ENCODE assay signal across 8 cellular contexts in genomic region chr9:99140685-99141314, GRCh38. TPM values are rescaled to one million over a fixed set of nuclear protein-coding genes. Genes with fewer than 3 reads are reported as not detected.
DNase-seq lines count a peak whose midpoint lies in the region; ATAC-seq and TF ChIP-seq lines count a peak whose summit lies in the region.

No MANE protein-coding gene starts in this region.

- H3K4me3 Mint-ChIP-seq in activated CD8-positive, alpha-beta T cell treated with anti-CD3 and anti-CD28 coated beads for 36 hours = no peak overlapping the region

- ATAC-seq in GM21576 (IDR thresholded peaks at IDR 0.05; ENCODE audit: unreplicated experiment) (peak; percentile 58), thoracic aorta (ENCODE audit: insufficient number of reproducible peaks, low FRiP score, low read depth) (no peak)
- peak; percentile 87 for ATAC-seq in activated CD8-positive, alpha-beta T cell treated with anti-CD3 and anti-CD28 coated beads for 36 hours

- peaks cover 0 to 13% of the 10 kb centered on the region in 2 donors for H3K4me1 ChIP-seq in thoracic aorta (ENCODE audit: control insufficient read depth in 1 of 2, low read depth in 2 of 2)

- no peaks in the 10 kb centered on the region for H3K9me3 Mint-ChIP-seq in activated CD8-positive, alpha-beta T cell treated with anti-CD3 and anti-CD28 coated beads for 36 hours

- H3K9me3 ChIP-seq in thoracic aorta = no peaks in the 10 kb centered on the region

- no peaks in the 10 kb centered on the region for H3K27me3 Mint-ChIP-seq in activated CD8-positive, alpha-beta T cell treated with anti-CD3 and anti-CD28 coated beads for 36 hours

- POLR2A ChIA-PET in activated CD8-positive, alpha-beta T cell treated with anti-CD3 and anti-CD28 coated beads for 36 hours (lab: Charles Lee) = interaction anchor here (0.6 to 1.6 kb wide), 4 partner anchors 9 to 169 kb away, joined by 3 read pairs; no protein-coding TSS in a partner anchor

- peak overlapping the region; percentile 14 for H3K27ac Mint-ChIP-seq in activated CD8-positive, alpha-beta T cell treated with anti-CD3 and anti-CD28 coated beads for 36 hours

- no peak overlapping the region for H3K4me3 ChIP-seq in thoracic aorta

- intact Hi-C loops in activated CD8-positive, alpha-beta T cell treated with anti-CD3 and anti-CD28 coated beads for 36 hours (cut with micrococcal nuclease) = loop anchor here (1.0 to 5.0 kb wide), 3 partner anchors 140 to 293 kb away; no protein-coding TSS in a partner anchor

- H3K36me3 Mint-ChIP-seq in activated CD8-positive, alpha-beta T cell treated with anti-CD3 and anti-CD28 coated beads for 36 hours (ENCODE audit: low read depth) = peaks cover 39% of the 10 kb centered on the region

- TF ChIP-seq CTCF in activated CD8-positive, alpha-beta T cell treated with anti-CD3 and anti-CD28 coated beads for 36 hours (IDR thresholded peaks at IDR 0.05) = peak; percentile 75
- peak; percentile 69 for TF ChIP-seq CTCF in thoracic aorta (IDR thresholded peaks at IDR 0.05)

- DNase-seq in Daoy (ENCODE audit: low read depth) = peak; percentile 63
- peak; percentile 23 for DNase-seq in NCI-H1694 treated with DMSO at 0.1 percent for 48 hours (lab: John Stamatoyannopoulos, UW)
- peak; percentile 52 for DNase-seq in activated CD8-positive, alpha-beta T cell treated with anti-CD3 and anti-CD28 coated beads for 36 hours
- DNase-seq in erythroblast (lab: John Stamatoyannopoulos, UW) = peak; percentile 64 to 79
- DNase-seq in myocyte (ENCODE audit: low read depth) = peak; percentile 55
- no peak for DNase-seq in thoracic aorta (ENCODE audit: low spot score)
- no peak for DNase-seq in NCI-H524 treated with DMSO at 0.1 percent for 48 hours (lab: John Stamatoyannopoulos, UW)

- peaks cover 30% of the 10 kb centered on the region for H3K36me3 ChIP-seq in thoracic aorta

- CTCF ChIA-PET in activated CD8-positive, alpha-beta T cell treated with anti-CD3 and anti-CD28 coated beads for 36 hours (lab: Charles Lee) = interaction anchor here (0.6 to 11.6 kb wide), 53 partner anchors 9 to 334 kb away, joined by 3 to 258 read pairs (median 5); partner anchors contain the start of genes SEC61B and TGFBR1

- no peak overlapping the region for H3K27ac ChIP-seq in thoracic aorta

- TF ChIP-seq POLR2A in erythroblast (IDR thresholded peaks at IDR 0.05; ENCODE audit: low read length) = no peak

- peaks cover 37% of the 10 kb centered on the region for H3K4me1 Mint-ChIP-seq in activated CD8-positive, alpha-beta T cell treated with anti-CD3 and anti-CD28 coated beads for 36 hours (ENCODE audit: low read depth)

- no peaks in the 10 kb centered on the region for H3K27me3 ChIP-seq in thoracic aorta (replicated peaks; ENCODE audit: insufficient read depth)

RNA-seq across cellular contexts. Expression of gene TGFBR1, which starts 35.9 kb away (rescaled TPM):
- 44.7 and 53.5 TPM in 2 replicates for total RNA-seq in Daoy (2014; rRNA removed; shearing (Covaris generic))
- total RNA-seq in activated CD8-positive, alpha-beta T cell treated with anti-CD3 and anti-CD28 coated beads for 36 hours = 10 to 100 TPM; 34.3 to 36.5 TPM
- total RNA-seq in myocyte (53.9 and 60.4 TPM in 2 replicates), thoracic aorta (10 to 100 TPM; 76.8 to 87.2 TPM)
- polyA plus RNA-seq in myocyte (2012) = 31.7 TPM

Comparison
In these comparisons a context has a peak if more than half of its experiments do, and no peak if none do; other contexts are left out.
1. DNase-seq: peak in Daoy (single experiment), NCI-H1694 treated with DMSO at 0.1 percent for 48 hours (single experiment), activated CD8-positive, alpha-beta T cell treated with anti-CD3 and anti-CD28 coated beads for 36 hours (single experiment), erythroblast (2 of 2) and myocyte (single experiment); none in thoracic aorta (single experiment) and NCI-H524 treated with DMSO at 0.1 percent for 48 hours (single experiment).